8 cellular contexts compared by ENCODE assay signal in the genomic region with DNA sequence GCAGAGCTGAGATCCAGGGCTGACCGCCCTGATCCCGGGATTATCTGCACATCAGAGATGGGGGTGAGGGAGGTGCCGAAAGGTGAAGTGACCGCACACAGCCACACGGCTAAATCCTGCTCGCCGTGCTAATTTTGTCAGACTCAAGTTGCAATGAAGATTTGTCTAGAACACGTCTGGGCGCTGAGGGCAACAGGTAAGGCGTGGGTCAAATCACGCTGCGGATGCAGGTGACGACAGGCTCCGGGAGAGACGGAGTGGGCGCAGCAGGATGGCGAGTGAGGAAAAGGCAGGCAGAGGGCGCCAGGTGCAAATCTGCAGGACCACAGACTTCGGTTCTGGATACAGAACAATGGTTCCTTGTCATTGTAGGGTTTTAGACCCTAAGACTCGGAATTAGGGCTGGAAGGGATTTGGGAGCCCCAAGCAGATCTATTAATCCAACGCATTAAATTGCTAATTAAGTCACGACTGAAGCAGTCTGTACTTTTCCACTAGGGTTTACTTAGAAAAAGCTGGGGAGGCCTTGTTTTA. TPM values are rescaled to one million over a fixed set of nuclear protein-coding genes. Genes with fewer than 3 reads are reported as not detected.
DNase-seq lines count a peak whose midpoint lies in the region; ATAC-seq lines count a peak whose summit lies in the region.

No MANE protein-coding gene starts in this region.

- H3K27ac Mint-ChIP-seq in stimulated activated naive B cell treated with anti-CD40 and anti-IgM and Interleukin-4, amounts not matched to agents 10 μg/mL and 1 μg/mL and 100 μg/mL, for 72 hours = peak overlapping the region; percentile 42

- intact Hi-C loops in left cardiac atrium (cut with DNase I) = loop anchor here in 1 of 2 donors (2.0 to 5.0 kb wide), 2 partner anchors 79 to 165 kb away; no protein-coding TSS in a partner anchor

- H3K4me1 Mint-ChIP-seq in stimulated activated naive B cell treated with anti-CD40 and anti-IgM and Interleukin-4, amounts not matched to agents 10 μg/mL and 1 μg/mL and 100 μg/mL, for 72 hours = peaks cover 32 to 46% of the 10 kb centered on the region in 2 donors

- peaks cover 11 to 13% of the 10 kb centered on the region in 2 donors for H3K27me3 Mint-ChIP-seq in stimulated activated naive B cell treated with anti-CD40 and anti-IgM and Interleukin-4, amounts not matched to agents 10 μg/mL and 1 μg/mL and 100 μg/mL, for 72 hours

- peak; percentile 67 for DNase-seq in activated effector memory CD4-positive, alpha-beta T cell treated with anti-CD3 and anti-CD28 coated beads, Interleukin-2, amount 50 U/mL, for 16 hours
- no peak for DNase-seq in activated effector memory CD4-positive, alpha-beta T cell treated with Interleukin-2 at 50 U/mL for 16 hours
- DNase-seq in SK-MEL-5 (ENCODE audit: low read depth, low spot score) (peak; percentile 52), left cardiac atrium (peak; percentile 45), SIG-M5 treated with dmso at 0.1 percent for 504 hours (lab: John Stamatoyannopoulos, UW; ENCODE audit: unreplicated experiment) (no peak)
- no peak for DNase-seq in stimulated activated naive B cell treated with anti-CD40 and anti-IgM and Interleukin-4, amounts not matched to agents 10 μg/mL and 1 μg/mL and 100 μg/mL, for 72 hours
- no peak for DNase-seq in stimulated activated CD4-positive, alpha-beta T cell treated with anti-CD3 and anti-CD28 coated beads, Interleukin-2, amount 100 ng/mL, for 24 hours

- H3K36me3 Mint-ChIP-seq in stimulated activated naive B cell treated with anti-CD40 and anti-IgM and Interleukin-4, amounts not matched to agents 10 μg/mL and 1 μg/mL and 100 μg/mL, for 72 hours = peaks cover 0 to 5% of the 10 kb centered on the region in 2 donors

- no peaks in the 10 kb centered on the region for H3K9me3 Mint-ChIP-seq in stimulated activated naive B cell treated with anti-CD40 and anti-IgM and Interleukin-4, amounts not matched to agents 10 μg/mL and 1 μg/mL and 100 μg/mL, for 72 hours

- in situ Hi-C loops in SK-MEL-5 (cut with HindIII; ENCODE audit: low pct_unique_long_range_greater_than_20kb, low sequenced_read_pairs) = no loop called here

- peak overlapping the region; percentile 55 to 60 for H3K4me3 Mint-ChIP-seq in stimulated activated naive B cell treated with anti-CD40 and anti-IgM and Interleukin-4, amounts not matched to agents 10 μg/mL and 1 μg/mL and 100 μg/mL, for 72 hours

- ATAC-seq in left cardiac atrium (no peak), HG03108 (IDR thresholded peaks at IDR 0.05; ENCODE audit: unreplicated experiment) (no peak)
- no peak for ATAC-seq in stimulated activated naive B cell treated with anti-CD40 and anti-IgM and Interleukin-4, amounts not matched to agents 10 μg/mL and 1 μg/mL and 100 μg/mL, for 72 hours (replicated peaks)

RNA-seq across cellular contexts. Expression of a gene that starts 1.9 kb away (rescaled TPM):
- 142 and 153 TPM in 2 replicates for total RNA-seq in SK-MEL-5 (2014; rRNA removed; shearing (Covaris generic))
- polyA plus RNA-seq in SK-MEL-5 (2015; cell fraction: cytosol; rRNA removed) = 104 and 137 TPM in 2 replicates
- polyA plus RNA-seq in SK-MEL-5 (2015; cell fraction: nucleus; rRNA removed) = 56.1 and 58.3 TPM in 2 replicates
- 10 to 100 TPM; 34.7 to 35.9 TPM for total RNA-seq in left cardiac atrium

Comparison
In these comparisons a context has a peak if more than half of its experiments do, and no peak if none do; other contexts are left out.
1. DNase-seq: peak in activated effector memory CD4-positive, alpha-beta T cell treated with anti-CD3 and anti-CD28 coated beads, Interleukin-2, amount 50 U/mL, for 16 hours (single experiment), SK-MEL-5 (single experiment) and left cardiac atrium (single experiment); none in activated effector memory CD4-positive, alpha-beta T cell treated with Interleukin-2 at 50 U/mL for 16 hours (single experiment), stimulated activated naive B cell treated with anti-CD40 and anti-IgM and Interleukin-4, amounts not matched to agents 10 μg/mL and 1 μg/mL and 100 μg/mL, for 72 hours (single experiment), stimulated activated CD4-positive, alpha-beta T cell treated with anti-CD3 and anti-CD28 coated beads, Interleukin-2, amount 100 ng/mL, for 24 hours (0 of 2) and SIG-M5 treated with dmso at 0.1 percent for 504 hours (single experiment).